ENCODE assay signal across 10 cellular contexts in the genomic region with DNA sequence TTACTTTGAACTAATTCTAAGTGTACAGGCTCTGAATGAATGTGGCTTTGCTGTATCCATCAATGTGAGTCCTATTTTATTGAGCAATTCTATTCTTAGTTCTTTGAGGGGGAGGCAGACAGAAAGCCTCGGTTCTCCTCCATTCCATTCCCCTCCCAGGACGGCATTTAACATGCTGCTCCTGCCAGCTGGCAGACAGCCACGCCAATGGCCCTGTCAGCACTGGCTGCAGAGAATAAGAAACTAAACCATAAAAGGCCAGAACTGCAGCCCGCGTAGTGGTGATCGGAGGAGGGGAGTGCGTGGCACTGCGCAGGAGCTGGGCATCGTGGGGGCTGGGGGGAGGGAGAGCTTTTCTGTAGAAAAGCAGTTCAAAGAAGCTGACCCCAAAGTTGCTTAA.
DNase-seq lines count a peak whose midpoint lies in the region; ATAC-seq, FAIRE-seq and TF ChIP-seq lines count a peak whose summit lies in the region.
"Had no signal": no experiment of that assay in that cellular context is flagged by ENCODE, and none has a peak within 500 bp of the region (broad histone marks: within the 10 kb centered on the region; RNA-seq: fewer than 3 reads in every experiment).

No MANE protein-coding gene starts in this region.

- no peak overlapping the region for H3K4me3 Mint-ChIP-seq in endodermal cell
- no peak overlapping the region for H3K4me3 Mint-ChIP-seq in effector memory CD8-positive, alpha-beta T cell
- H3K4me3 Mint-ChIP-seq in stimulated activated naive CD8-positive, alpha-beta T cell treated with anti-CD3 and anti-CD28 coated beads, Interleukin-15, amount 100 ng/mL, for 72 hours = no peak overlapping the region

- peaks cover 49% of the 10 kb centered on the region for H3K27me3 Mint-ChIP-seq in endodermal cell (ENCODE audit: insufficient read depth)
- H3K27me3 Mint-ChIP-seq in effector memory CD8-positive, alpha-beta T cell = peaks cover 47 to 63% of the 10 kb centered on the region in 2 donors
- H3K27me3 Mint-ChIP-seq in stimulated activated naive CD8-positive, alpha-beta T cell treated with anti-CD3 and anti-CD28 coated beads, Interleukin-15, amount 100 ng/mL, for 72 hours = peaks cover 9% of the 10 kb centered on the region

- no peak overlapping the region for H3K27ac Mint-ChIP-seq in endodermal cell
- H3K27ac Mint-ChIP-seq in effector memory CD8-positive, alpha-beta T cell = no peak overlapping the region
- H3K27ac Mint-ChIP-seq in stimulated activated naive CD8-positive, alpha-beta T cell treated with anti-CD3 and anti-CD28 coated beads, Interleukin-15, amount 100 ng/mL, for 72 hours = peak overlapping the region in 1 of 2 donors; percentile 27

- H3K4me1 ChIP-seq in endodermal cell (ENCODE audit: control insufficient read depth, insufficient read depth, low read length) = no peaks in the 10 kb centered on the region

- H3K4me3 ChIP-seq in endodermal cell (ENCODE audit: low read length) = no peak overlapping the region

- peak; percentile 95 for FAIRE-seq in urothelium cell line (lab: Jason Lieb, UNC)

- H3K9me3 Mint-ChIP-seq in endodermal cell = peaks cover 6% of the 10 kb centered on the region
- H3K9me3 Mint-ChIP-seq in effector memory CD8-positive, alpha-beta T cell = peaks cover 0 to 2% of the 10 kb centered on the region in 2 donors
- peaks cover 10 to 14% of the 10 kb centered on the region in 2 donors for H3K9me3 Mint-ChIP-seq in stimulated activated naive CD8-positive, alpha-beta T cell treated with anti-CD3 and anti-CD28 coated beads, Interleukin-15, amount 100 ng/mL, for 72 hours

- no peaks in the 10 kb centered on the region for H3K36me3 ChIP-seq in endodermal cell (ENCODE audit: control insufficient read depth, insufficient read depth, low read length)

- H3K9ac ChIP-seq in endodermal cell (ENCODE audit: extremely low read depth, low read length, poor library complexity, severe bottlenecking) = no peak overlapping the region

- ATAC-seq in effector memory CD8-positive, alpha-beta T cell (replicated peaks) = no peak
- ATAC-seq in stimulated activated naive CD8-positive, alpha-beta T cell treated with anti-CD3 and anti-CD28 coated beads, Interleukin-15, amount 100 ng/mL, for 72 hours = no peak

- H3K27ac ChIP-seq in endodermal cell (ENCODE audit: low read depth, low read length) = peak overlapping the region; percentile 30
- H3K27ac ChIP-seq: 22Rv1 had no signal

- peak; percentile 62 for DNase-seq in DMS153 (lab: John Stamatoyannopoulos, UW)
- no peak for DNase-seq in DMS153 treated with DMSO at 0.1 percent for 48 hours (lab: John Stamatoyannopoulos, UW; ENCODE audit: unreplicated experiment)
- no peak for DNase-seq in endodermal cell
- peak; percentile 79 for DNase-seq in midbrain (lab: John Stamatoyannopoulos, UW)
- DNase-seq in urothelium cell line (ENCODE audit: low spot score) = peak; percentile 87
- DNase-seq in effector memory CD8-positive, alpha-beta T cell = no peak
- DNase-seq in CD1c-positive myeloid dendritic cell (ENCODE audit: extremely low spot score) = no peak
- no peak for DNase-seq in stimulated activated naive CD8-positive, alpha-beta T cell treated with anti-CD3 and anti-CD28 coated beads, Interleukin-15, amount 100 ng/mL, for 72 hours
- DNase-seq: activated CD8-positive, alpha-beta memory T cell treated with anti-CD3 and anti-CD28 coated beads, Interleukin-2, amount 50 U/mL, for 4 hours had no signal

- peaks cover 6% of the 10 kb centered on the region for H3K36me3 Mint-ChIP-seq in endodermal cell (ENCODE audit: low read depth)
- no peaks in the 10 kb centered on the region for H3K36me3 Mint-ChIP-seq in effector memory CD8-positive, alpha-beta T cell (ENCODE audit: insufficient read depth)

- H3K27me3 ChIP-seq in endodermal cell (ENCODE audit: control insufficient read depth, insufficient read depth, low read length, poor library complexity, severe bottlenecking) = no peaks in the 10 kb centered on the region

- H3K9me3 ChIP-seq in endodermal cell (ENCODE audit: control insufficient read depth, low read length) = peaks cover 12% of the 10 kb centered on the region

- WGBS in endodermal cell (ENCODE audit: insufficient coverage in 1 of 2, insufficient read length in 1 of 2), 2 experiments = 91 to 96% methylated on average over 7 to 9 of the region's 9 CpGs

- TF ChIP-seq CTCF in endodermal cell (conservative IDR thresholded peaks at IDR 0.05) = no peak

- peaks cover 8% of the 10 kb centered on the region for H3K4me1 Mint-ChIP-seq in endodermal cell
- no peaks in the 10 kb centered on the region for H3K4me1 Mint-ChIP-seq in effector memory CD8-positive, alpha-beta T cell (ENCODE audit: low read depth in 2 of 2)
- H3K4me1 Mint-ChIP-seq in stimulated activated naive CD8-positive, alpha-beta T cell treated with anti-CD3 and anti-CD28 coated beads, Interleukin-15, amount 100 ng/mL, for 72 hours = no peaks in the 10 kb centered on the region

Comparison
In these comparisons a context has a peak if more than half of its experiments do, and no peak if none do; other contexts are left out.
1. DNase-seq: peak in DMS153 (single experiment), midbrain (single experiment) and urothelium cell line (single experiment); none in DMS153 treated with DMSO at 0.1 percent for 48 hours (single experiment), endodermal cell (single experiment), effector memory CD8-positive, alpha-beta T cell (0 of 3), CD1c-positive myeloid dendritic cell (single experiment) and stimulated activated naive CD8-positive, alpha-beta T cell treated with anti-CD3 and anti-CD28 coated beads, Interleukin-15, amount 100 ng/mL, for 72 hours (0 of 2).